In the genomic region with DNA sequence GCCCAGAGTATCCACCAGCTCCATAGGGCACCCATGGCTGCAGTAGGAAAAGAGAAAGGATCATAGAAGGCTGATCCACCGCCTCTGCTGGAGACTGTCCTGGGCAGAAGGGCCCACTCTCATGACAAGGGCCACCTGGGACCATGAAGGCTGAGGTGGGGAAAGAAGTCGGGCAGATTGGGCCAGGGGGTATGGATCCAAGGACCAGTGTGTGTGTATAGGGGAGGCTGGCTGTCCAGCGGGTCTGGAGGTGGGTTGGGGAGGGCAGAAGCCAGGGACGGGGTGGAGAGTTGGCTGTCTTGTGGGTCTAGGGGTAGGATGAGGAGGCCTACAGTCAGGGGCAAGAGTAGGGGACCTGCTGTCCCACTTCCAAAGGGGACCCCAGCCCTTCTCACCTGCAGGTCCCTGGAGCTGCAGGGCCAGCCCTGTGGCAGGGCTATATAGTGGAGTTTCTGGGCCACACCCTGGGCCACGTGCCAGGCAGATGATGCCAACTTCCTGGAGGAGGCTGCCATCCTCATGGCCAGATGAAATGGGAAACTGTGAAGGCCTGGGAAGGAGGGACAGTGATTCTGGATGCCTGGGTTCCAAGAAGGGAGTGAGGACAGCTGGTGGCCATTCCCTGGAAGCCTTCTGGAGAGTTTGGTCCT, we compare ENCODE assay signal across 12 cellular contexts. TPM values are rescaled to one million over a fixed set of nuclear protein-coding genes. Genes with fewer than 3 reads are reported as not detected.
DNase-seq lines count a peak whose midpoint lies in the region; ATAC-seq and TF ChIP-seq lines count a peak whose summit lies in the region.
"Had no signal": no experiment of that assay in that cellular context is flagged by ENCODE, and none has a peak within 500 bp of the region (broad histone marks: within the 10 kb centered on the region; RNA-seq: fewer than 3 reads in every experiment).

Gene FCGBP (minus strand): TSS at position 51 of the 650 bp plus-strand sequence.

- H3K4me3 ChIP-seq in left lung (no peak within 1 kb of the TSS), suprapubic skin (no peak within 1 kb of the TSS)
- H3K4me3 ChIP-seq: lung had no signal

- TF ChIP-seq POLR2A in suprapubic skin (IDR thresholded peaks at IDR 0.05) = no peak

- H3K4me1 ChIP-seq in left lung (peaks cover 0 to 8% of the 10 kb centered on the region in 2 donors), suprapubic skin (no peaks in the 10 kb centered on the region)

- 85% methylated on average over 5 of the region's 5 CpGs for WGBS in suprapubic skin

- intact Hi-C loops in left lung (cut with DNase I) = no loop called here

- ATAC-seq in activated CD4-positive, CD25-positive, alpha-beta regulatory T cell treated with anti-CD3 and anti-CD28 coated beads, Interleukin-2, amount 50 U/mL, for 24 hours = no peak
- ATAC-seq in left lung (no peak), GM21737 (IDR thresholded peaks at IDR 0.05; ENCODE audit: unreplicated experiment) (no peak), GM19395 (IDR thresholded peaks at IDR 0.05; ENCODE audit: unreplicated experiment) (no peak), HG03139 (IDR thresholded peaks at IDR 0.05; ENCODE audit: unreplicated experiment) (no peak)

- TF ChIP-seq CTCF in left lung (IDR thresholded peaks at IDR 0.05) = no peak
- no peak for TF ChIP-seq CTCF in suprapubic skin (IDR thresholded peaks at IDR 0.05)

- H3K9me3 ChIP-seq in left lung (no peaks in the 10 kb centered on the region), suprapubic skin (no peaks in the 10 kb centered on the region)

- H3K27me3 ChIP-seq in left lung = peaks cover 0 to 98% of the 10 kb centered on the region in 2 donors
- H3K27me3 ChIP-seq in suprapubic skin = peaks cover 10% of the 10 kb centered on the region

- TF ChIP-seq EP300 in suprapubic skin (IDR thresholded peaks at IDR 0.05) = no peak

- DNase-seq in activated CD4-positive, CD25-positive, alpha-beta regulatory T cell treated with anti-CD3 and anti-CD28 coated beads, Interleukin-2, amount 50 U/mL, for 72 hours = peak; percentile 19
- DNase-seq in activated CD8-positive, alpha-beta memory T cell treated with anti-CD3 and anti-CD28 coated beads, Interleukin-2, amount 50 U/mL, for 48 hours = peak; percentile 50
- DNase-seq in left lung (no peak), suprapubic skin (ENCODE audit: low spot score in 2 of 2) (no peak)
- DNase-seq: cortex of kidney, H9, NCI-H446 had no signal

- no peaks in the 10 kb centered on the region for H3K36me3 ChIP-seq in left lung
- H3K36me3 ChIP-seq in suprapubic skin = no peaks in the 10 kb centered on the region

- H3K27ac ChIP-seq in left lung (no peak within 1 kb of the TSS), suprapubic skin (no peak within 1 kb of the TSS)

RNA-seq across cellular contexts. Expression of gene FCGBP, which starts in this region (rescaled TPM):
- total RNA-seq in left lung = 10 to 100 TPM; 11.1 to 14.8 TPM
- 100 to 1,000 TPM; 114 to 314 (median 246) TPM for total RNA-seq in suprapubic skin

Comparison
In these comparisons a context has a peak if more than half of its experiments do, and no peak if none do; other contexts are left out.
1. RNA of gene FCGBP (total RNA-seq): 114 to 314 TPM in suprapubic skin; 11.1 to 14.8 TPM in left lung; every median in the first group is over 4 times any median in the second.
2. DNase-seq: peak in activated CD4-positive, CD25-positive, alpha-beta regulatory T cell treated with anti-CD3 and anti-CD28 coated beads, Interleukin-2, amount 50 U/mL, for 72 hours (single experiment) and activated CD8-positive, alpha-beta memory T cell treated with anti-CD3 and anti-CD28 coated beads, Interleukin-2, amount 50 U/mL, for 48 hours (single experiment); none in left lung (0 of 2) and suprapubic skin (0 of 2).